In genomic region chr7:48040944-48041664, GRCh38 we compare ENCODE assay signal across 1 cellular context.
TF ChIP-seq lines count a peak whose summit lies in the region.

No MANE protein-coding gene starts in this region.

TF ChIP-seq in K562, 482 proteins besides CTCF, POLR2A, EP300 and RAD21:
- TF ChIP-seq ZNF280B (CRISPR knock-in tag; IDR thresholded peaks at IDR 0.05) (no peak), ZZZ3 (IDR thresholded peaks at IDR 0.05) (no peak), ARID2 (IDR thresholded peaks at IDR 0.05) (no peak), FOXK2 (conservative IDR thresholded peaks at IDR 0.05 in 1 of 2, IDR thresholded peaks at IDR 0.05 in 1 of 2; ENCODE audit: low read depth in 2 of 2) (no peak), ZNF57 (CRISPR knock-in tag; IDR thresholded peaks at IDR 0.05) (no peak), ZNF507 (tag; conservative IDR thresholded peaks at IDR 0.05) (no peak)
- TF ChIP-seq, protein P1, sequence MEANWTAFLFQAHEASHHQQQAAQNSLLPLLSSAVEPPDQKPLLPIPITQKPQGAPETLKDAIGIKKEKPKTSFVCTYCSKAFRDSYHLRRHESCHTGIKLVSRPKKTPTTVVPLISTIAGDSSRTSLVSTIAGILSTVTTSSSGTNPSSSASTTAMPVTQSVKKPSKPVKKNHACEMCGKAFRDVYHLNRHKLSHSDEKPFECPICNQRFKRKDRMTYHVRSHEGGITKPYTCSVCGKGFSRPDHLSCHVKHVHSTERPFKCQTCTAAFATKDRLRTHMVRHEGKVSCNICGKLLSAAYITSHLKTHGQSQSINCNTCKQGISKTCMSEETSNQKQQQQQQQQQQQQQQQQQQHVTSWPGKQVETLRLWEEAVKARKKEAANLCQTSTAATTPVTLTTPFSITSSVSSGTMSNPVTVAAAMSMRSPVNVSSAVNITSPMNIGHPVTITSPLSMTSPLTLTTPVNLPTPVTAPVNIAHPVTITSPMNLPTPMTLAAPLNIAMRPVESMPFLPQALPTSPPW (CRISPR knock-in tag; IDR thresholded peaks at IDR 0.05), result no peak
